ENCODE assay signal across 8 cellular contexts in genomic region chr12:22334696-22335290, GRCh38. TPM values are rescaled to one million over a fixed set of nuclear protein-coding genes. Genes with fewer than 3 reads are reported as not detected.
DNase-seq lines count a peak whose midpoint lies in the region; ATAC-seq lines count a peak whose summit lies in the region.

Gene ST8SIA1 (minus strand): TSS chr12:22334707. CDS start chr12:22334232, 475 bp downstream.

- peak within 1 kb of the TSS; percentile 49 for H3K4me3 ChIP-seq in Jurkat, Clone E6-1 (ENCODE audit: low read length)
- peak within 1 kb of the TSS; percentile 36 for H3K4me3 ChIP-seq in mesendoderm (ENCODE audit: low read length)

- DNase-seq in AG08395 (ENCODE audit: low spot score), result peak; percentile 35
- DNase-seq in Jurkat, Clone E6-1 (ENCODE audit: low read depth, low spot score), result no peak
- DNase-seq in activated CD4-positive, alpha-beta T cell treated with anti-CD3 and anti-CD28 coated beads, Interleukin-2, amount 50 U/mL, for 1 hour, result peak; percentile 65
- DNase-seq in ecto neural progenitor cell (ENCODE audit: low spot score), result peak; percentile 76
- no peak for DNase-seq in mesendoderm
- DNase-seq in stimulated activated CD8-positive, alpha-beta memory T cell treated with anti-CD3 and anti-CD28 coated beads, Interleukin-7, amount 100 ng/mL, for 24 hours (ENCODE audit: low read depth), result peak; percentile 24
- DNase-seq in NCI-H2107 (lab: John Stamatoyannopoulos, UW), result no peak

- no peaks in the 10 kb centered on the region for H3K4me1 ChIP-seq in mesendoderm (ENCODE audit: control insufficient read depth, low read depth, low read length)

- H3K9ac ChIP-seq in mesendoderm (ENCODE audit: low read length), result peak within 1 kb of the TSS; percentile 64

- H3K36me3 ChIP-seq in mesendoderm (ENCODE audit: control insufficient read depth, insufficient read depth, low read length), result no peaks in the 10 kb centered on the region

- peak within 1 kb of the TSS; percentile 54 for H3K23ac ChIP-seq in mesendoderm (ENCODE audit: low read length)

- peak within 1 kb of the TSS; percentile 76 for H3K4me2 ChIP-seq in mesendoderm (ENCODE audit: low read length)

- H3K27me3 ChIP-seq in mesendoderm (ENCODE audit: insufficient read depth, low read length, poor library complexity), result no peaks in the 10 kb centered on the region

- no peak within 1 kb of the TSS for H2BK5ac ChIP-seq in mesendoderm (ENCODE audit: low read length)

- H3K27ac ChIP-seq in mesendoderm (ENCODE audit: low read depth, low read length), result peak within 1 kb of the TSS; percentile 1

- H2BK15ac ChIP-seq in mesendoderm (replicated peaks; ENCODE audit: low read depth), result no peak within 1 kb of the TSS

- H3K79me2 ChIP-seq in mesendoderm (ENCODE audit: control insufficient read depth, insufficient read depth, low read length), result no peaks in the 10 kb centered on the region

- H2AK5ac ChIP-seq in mesendoderm (ENCODE audit: low read length), result no peak within 1 kb of the TSS

- peak within 1 kb of the TSS; percentile 66 for H3K4ac ChIP-seq in mesendoderm (ENCODE audit: low read depth, low read length)

- WGBS in mesendoderm (ENCODE audit: extremely low coverage, insufficient coverage, low lambda C conversion rate), result no CpG with 5 or more reads among the region's 50 CpGs

- no peaks in the 10 kb centered on the region for H3K79me1 ChIP-seq in mesendoderm (ENCODE audit: low read length)

- H2BK120ac ChIP-seq in mesendoderm (ENCODE audit: low read depth, low read length), result no peak within 1 kb of the TSS

- H3K18ac ChIP-seq in mesendoderm (ENCODE audit: low read length), result peak within 1 kb of the TSS; percentile 88

- H4K8ac ChIP-seq in mesendoderm (ENCODE audit: low read depth, low read length), result no peak within 1 kb of the TSS

- peak within 1 kb of the TSS; percentile 75 for H3K56ac ChIP-seq in mesendoderm (ENCODE audit: low read length)

- H4K5ac ChIP-seq in mesendoderm (ENCODE audit: low read length), result no peak within 1 kb of the TSS

- peak; percentile 31 for ATAC-seq in GM19438 (IDR thresholded peaks at IDR 0.05; ENCODE audit: low read depth, unreplicated experiment)

RNA-seq across cellular contexts. Expression of gene ST8SIA1, which starts in this region (rescaled TPM):
- polyA plus RNA-seq in Jurkat, Clone E6-1 (2012; ENCODE audit: insufficient read depth, insufficient read length), result 1.6 TPM
- polyA plus RNA-seq in mesendoderm (2013, experiment 1 of 2), result 0.56 TPM
- polyA plus RNA-seq in mesendoderm (2013, experiment 2 of 2), result 0.59 TPM

Comparison
In these comparisons a context has a peak if more than half of its experiments do, and no peak if none do; other contexts are left out.
1. DNase-seq: peak in AG08395 (single experiment), activated CD4-positive, alpha-beta T cell treated with anti-CD3 and anti-CD28 coated beads, Interleukin-2, amount 50 U/mL, for 1 hour (single experiment), ecto neural progenitor cell (single experiment) and stimulated activated CD8-positive, alpha-beta memory T cell treated with anti-CD3 and anti-CD28 coated beads, Interleukin-7, amount 100 ng/mL, for 24 hours (single experiment); none in Jurkat, Clone E6-1 (single experiment), mesendoderm (single experiment) and NCI-H2107 (single experiment).